Comparison of ENCODE assay signal across 8 cellular contexts in the genomic region with DNA sequence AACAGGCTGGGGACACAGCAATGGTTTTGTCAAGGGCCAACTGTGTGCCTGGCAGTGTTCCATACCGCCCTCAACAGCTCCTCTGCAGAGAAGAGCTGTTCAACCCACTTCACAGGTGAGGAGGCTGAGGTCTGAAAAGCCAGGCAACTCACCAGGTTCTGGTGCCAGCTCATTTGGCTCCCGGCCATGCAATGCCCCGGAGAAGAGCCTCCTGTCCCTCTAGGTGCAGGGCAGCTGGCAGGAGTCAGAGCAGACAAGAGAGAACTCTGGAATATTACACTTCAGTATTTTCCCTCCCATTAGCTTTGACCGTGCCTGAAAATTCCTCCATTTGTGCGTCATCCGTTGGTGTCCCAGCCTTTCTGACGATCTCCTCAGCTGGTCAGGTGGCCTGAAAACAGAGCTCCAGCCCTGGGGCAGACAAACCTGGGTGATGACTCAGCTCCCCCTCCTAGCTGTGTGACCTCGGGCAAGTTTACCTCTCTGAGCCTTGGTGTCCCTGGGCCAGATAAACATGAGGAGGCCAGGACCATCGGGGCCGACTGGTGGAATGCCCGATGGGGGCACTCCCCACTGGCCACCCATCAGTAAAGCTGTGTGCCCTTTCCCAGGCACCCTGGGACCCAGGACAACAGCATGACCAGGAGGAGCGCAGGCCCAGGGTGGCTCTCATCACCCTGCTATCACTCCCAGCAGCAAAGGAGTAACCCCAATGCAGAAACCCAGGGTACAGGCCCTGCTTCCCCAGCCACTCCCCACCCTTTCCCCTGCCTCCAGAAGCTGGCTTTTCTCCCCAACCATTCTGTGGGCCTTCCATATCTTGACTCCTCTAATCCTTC. TPM values are rescaled to one million over a fixed set of nuclear protein-coding genes. Genes with fewer than 3 reads are reported as not detected.
DNase-seq lines count a peak whose midpoint lies in the region; ATAC-seq and TF ChIP-seq lines count a peak whose summit lies in the region.

No MANE protein-coding gene starts in this region.

- H3K27me3 ChIP-seq in BLaER1, result no peaks in the 10 kb centered on the region
- no peaks in the 10 kb centered on the region for H3K27me3 ChIP-seq in KMS-11 (ENCODE audit: insufficient read depth, low read depth)

- in situ Hi-C loops in astrocyte of the spinal cord (cut with HindIII; ENCODE audit: low sequenced_read_pairs), result no loop called here

- ATAC-seq in HG02870 (IDR thresholded peaks at IDR 0.05; ENCODE audit: unreplicated experiment), result no peak
- ATAC-seq in HG03097 (IDR thresholded peaks at IDR 0.05; ENCODE audit: low FRiP score, unreplicated experiment), result no peak

- H3K4me1 ChIP-seq in BLaER1 (peaks cover 49% of the 10 kb centered on the region), KMS-11 (ENCODE audit: low read depth, poor library complexity, severe bottlenecking) (peaks cover 47% of the 10 kb centered on the region)

- peak overlapping the region; percentile 96 for H3K4me2 ChIP-seq in BLaER1
- peak overlapping the region; percentile 89 for H3K4me2 ChIP-seq in KMS-11

- peak overlapping the region; percentile 93 for H3K27ac ChIP-seq in BLaER1
- H3K27ac ChIP-seq in KMS-11, result peak overlapping the region; percentile 87; the same call in 1 of the 2 replicates
- H3K27ac ChIP-seq in temporal lobe (ENCODE audit: low read depth, low read length), result peak overlapping the region; percentile 89

- H3K79me2 ChIP-seq in KMS-11 (ENCODE audit: insufficient read depth, low read depth), result no peaks in the 10 kb centered on the region; the same call in 1 of the 2 replicates

- H2AFZ ChIP-seq in KMS-11 (ENCODE audit: low read depth), result no peak overlapping the region

- H3K9ac ChIP-seq in BLaER1 (peak overlapping the region; percentile 86), KMS-11 (peak overlapping the region; percentile 86; the same call in 1 of the 2 replicates)

- TF ChIP-seq CTCF in KMS-11 (conservative IDR thresholded peaks at IDR 0.05; ENCODE audit: low read depth, low read length), result no peak
- TF ChIP-seq CTCF in astrocyte of the spinal cord (IDR thresholded peaks at IDR 0.05; ENCODE audit: low read depth, low read length), result no peak

- DNase-seq in astrocyte of the spinal cord (ENCODE audit: low read depth, low spot score) (peak; percentile 52), kidney glomerular epithelial cell (lab: John Stamatoyannopoulos, UW) (peak; percentile 86), SKM-1 (lab: John Stamatoyannopoulos, UW; ENCODE audit: unreplicated experiment) (no peak)

- no peaks in the 10 kb centered on the region for H3K36me3 ChIP-seq in BLaER1
- H3K36me3 ChIP-seq in KMS-11 (ENCODE audit: insufficient read depth), result no peaks in the 10 kb centered on the region

- no peaks in the 10 kb centered on the region for H4K20me1 ChIP-seq in BLaER1
- no peaks in the 10 kb centered on the region for H4K20me1 ChIP-seq in KMS-11 (ENCODE audit: insufficient read depth)

- H3K9me3 ChIP-seq in BLaER1, result peaks cover 8% of the 10 kb centered on the region

- peak overlapping the region; percentile 73 for H3K4me3 ChIP-seq in BLaER1
- H3K4me3 ChIP-seq in KMS-11 (IDR thresholded peaks at IDR 0.05; ENCODE audit: insufficient read depth, low read depth, low read length), result no peak overlapping the region
- no peak overlapping the region for H3K4me3 ChIP-seq in astrocyte of the spinal cord (ENCODE audit: low read depth, low read length)

RNA-seq across cellular contexts. Expression of a gene that starts 9.6 kb away (rescaled TPM):
- 2.0 TPM for total RNA-seq in temporal lobe

RNA-seq across cellular contexts. Expression of a gene that starts 14.6 kb away (rescaled TPM):
- under 0.01 TPM for total RNA-seq in temporal lobe

RNA-seq across cellular contexts. Expression of a gene that starts 46.4 kb away (rescaled TPM):
- 0.25 TPM for total RNA-seq in temporal lobe

RNA-seq across cellular contexts. Expression of a gene that starts 48.0 kb away (rescaled TPM):
- 0.25 TPM for total RNA-seq in temporal lobe
